In the genomic region with DNA sequence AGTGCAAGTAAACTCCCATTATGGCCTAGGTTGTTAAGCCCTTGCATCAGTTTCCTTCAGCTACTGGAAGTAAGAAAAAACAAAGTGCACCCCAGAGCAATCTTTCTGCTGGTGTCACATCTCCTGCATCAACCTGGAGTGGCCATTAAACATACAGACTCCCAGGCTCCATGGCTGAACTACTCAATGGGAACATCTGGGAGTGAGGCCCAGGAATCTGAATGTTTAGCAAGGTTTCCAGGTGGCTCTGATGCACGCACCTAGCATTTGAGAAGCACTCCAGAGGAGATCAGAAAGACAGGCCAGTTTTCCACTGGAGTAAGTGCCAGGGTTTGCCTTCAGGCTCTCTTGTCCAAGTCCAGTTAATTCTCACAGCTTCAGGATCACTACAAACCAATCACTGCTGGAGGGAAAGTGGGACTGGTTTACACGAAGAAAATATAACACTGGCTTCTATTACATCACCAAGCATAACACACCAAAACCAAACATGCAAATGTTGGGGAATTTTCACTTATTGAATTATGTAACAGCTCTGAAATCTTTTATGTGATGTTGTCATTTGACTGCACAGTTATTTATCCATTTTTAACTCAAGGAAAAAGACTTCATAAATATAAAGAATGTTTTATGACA, we compare ENCODE assay signal across 1 cellular context.
TF ChIP-seq lines count a peak whose summit lies in the region.

No MANE protein-coding gene starts in this region.

TF ChIP-seq in A549, 52 proteins besides CTCF, POLR2A, EP300 and RAD21 (continued from another document):
- TF ChIP-seq, protein P1, sequence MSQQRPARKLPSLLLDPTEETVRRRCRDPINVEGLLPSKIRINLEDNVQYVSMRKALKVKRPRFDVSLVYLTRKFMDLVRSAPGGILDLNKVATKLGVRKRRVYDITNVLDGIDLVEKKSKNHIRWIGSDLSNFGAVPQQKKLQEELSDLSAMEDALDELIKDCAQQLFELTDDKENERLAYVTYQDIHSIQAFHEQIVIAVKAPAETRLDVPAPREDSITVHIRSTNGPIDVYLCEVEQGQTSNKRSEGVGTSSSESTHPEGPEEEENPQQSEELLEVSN (IDR thresholded peaks at IDR 0.05; ENCODE audit: borderline replicate concordance, low read depth) = no peak
- TF ChIP-seq ZSCAN20 (CRISPR knock-in tag; IDR thresholded peaks at IDR 0.05) = no peak
